2 cellular contexts compared by ENCODE assay signal in the genomic region with DNA sequence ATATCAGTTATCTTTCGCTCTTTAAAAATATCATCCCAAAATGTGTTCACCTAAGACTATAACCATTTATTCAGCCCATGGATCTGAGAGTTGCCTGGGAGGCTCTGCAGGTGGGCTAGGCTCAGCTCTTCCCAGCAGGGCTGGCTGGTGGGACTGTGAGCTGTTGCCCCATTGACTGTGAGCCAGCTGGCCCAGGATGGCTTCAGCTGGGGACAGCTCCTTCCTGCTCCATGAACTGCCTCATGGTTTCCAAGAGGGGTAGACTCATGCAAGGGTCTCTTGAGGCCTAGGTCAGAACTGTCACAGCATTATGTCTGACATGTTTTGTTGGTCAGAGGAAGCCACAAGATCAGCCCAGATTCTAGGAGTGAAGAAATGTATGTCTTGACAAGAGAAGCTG.
A peak's percentile ranks its signal among the peaks of the same experiment; 100 is the strongest.
TF ChIP-seq lines count a peak whose summit lies in the region.

No MANE protein-coding gene starts in this region.

TF ChIP-seq in Ishikawa, 13 proteins besides CTCF, POLR2A, EP300 and RAD21 (continued from another document):
- 0 out of 2 replicates have a peak, but pooled peaks have one; percentile 30 for TF ChIP-seq REST (IDR thresholded peaks at IDR 0.05; ENCODE audit: low read depth)
TF ChIP-seq in Ishikawa: peak in this region for 1.

TF ChIP-seq in K562, 482 proteins besides CTCF, POLR2A, EP300 and RAD21 (continued from another document):
- TF ChIP-seq AFF4 (CRISPR knock-in tag; IDR thresholded peaks at IDR 0.05) (no peak), ASH1L (IDR thresholded peaks at IDR 0.05; ENCODE audit: borderline replicate concordance, low read depth, partially characterized antibody) (no peak), ELF4 (CRISPR knock-in tag; IDR thresholded peaks at IDR 0.05) (no peak), ZFX (CRISPR knock-in tag; IDR thresholded peaks at IDR 0.05) (no peak), CBX2 (IDR thresholded peaks at IDR 0.05; ENCODE audit: insufficient read depth, low read length, poor library complexity, severe bottlenecking) (no peak)
- TF ChIP-seq, protein P1, sequence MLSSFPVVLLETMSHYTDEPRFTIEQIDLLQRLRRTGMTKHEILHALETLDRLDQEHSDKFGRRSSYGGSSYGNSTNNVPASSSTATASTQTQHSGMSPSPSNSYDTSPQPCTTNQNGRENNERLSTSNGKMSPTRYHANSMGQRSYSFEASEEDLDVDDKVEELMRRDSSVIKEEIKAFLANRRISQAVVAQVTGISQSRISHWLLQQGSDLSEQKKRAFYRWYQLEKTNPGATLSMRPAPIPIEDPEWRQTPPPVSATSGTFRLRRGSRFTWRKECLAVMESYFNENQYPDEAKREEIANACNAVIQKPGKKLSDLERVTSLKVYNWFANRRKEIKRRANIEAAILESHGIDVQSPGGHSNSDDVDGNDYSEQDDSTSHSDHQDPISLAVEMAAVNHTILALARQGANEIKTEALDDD (IDR thresholded peaks at IDR 0.05): no peak
